ENCODE assay signal across 14 cellular contexts in the genomic region with DNA sequence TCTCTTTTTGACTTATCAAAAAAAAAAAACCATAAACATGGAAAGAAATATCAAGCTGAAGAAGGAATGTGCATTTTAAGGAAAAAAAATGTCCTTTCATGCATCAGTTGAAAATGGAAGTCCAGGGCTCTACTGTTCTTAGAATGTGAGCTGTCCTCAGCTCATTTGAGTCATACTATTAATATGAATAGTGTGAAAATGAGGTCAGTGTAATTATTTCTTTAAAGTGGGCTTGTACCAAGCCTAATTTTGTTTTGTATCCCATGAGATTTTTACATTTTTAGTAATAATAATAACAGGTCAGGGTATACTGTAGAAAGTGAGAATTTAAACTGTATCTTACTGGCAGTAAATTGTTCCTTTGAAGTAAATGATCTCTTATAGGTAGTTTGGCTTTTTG.
"Had no signal": no experiment of that assay in that cellular context is flagged by ENCODE, and none has a peak within 500 bp of the region (broad histone marks: within the 10 kb centered on the region; RNA-seq: fewer than 3 reads in every experiment).

No MANE protein-coding gene starts in this region.

- H3K27me3 ChIP-seq: foreskin keratinocyte had no signal

- FAIRE-seq: TTC549 had no signal

- DNase-seq: activated B cell treated with CpG ODN at 0.5 μM for 24 hours; activated CD4-positive, alpha-beta T cell treated with anti-CD3 and anti-CD28 coated beads for 48 hours; activated CD8-positive, alpha-beta memory T cell treated with anti-CD3 and anti-CD28 coated beads, Interleukin-2, amount 50 U/mL, for 4 hours; activated CD8-positive, alpha-beta T cell treated with anti-CD3 and anti-CD28 coated beads for 36 hours; activated gamma-delta T cell treated with Interleukin-2 at 50 U/mL for 16 hours; activated naive CD8-positive, alpha-beta T cell treated with anti-CD3 and anti-CD28 coated beads for 36 hours; effector memory CD4-positive, alpha-beta T cell; foreskin keratinocyte; head of caudate nucleus; immature natural killer cell; posterior cingulate gyrus had no signal

- H3K4me1 ChIP-seq: foreskin keratinocyte had no signal

- ATAC-seq: activated CD8-positive, alpha-beta T cell treated with anti-CD3 and anti-CD28 coated beads for 36 hours; foreskin keratinocyte; natural killer cell treated with Interleukin-12 subunit alpha and Interleukin-12 subunit beta and Interleukin-15 and Interleukin-18, amount 100 ng/mL, for 72 hours; stimulated activated effector memory CD8-positive, alpha-beta T cell treated with anti-CD3 and anti-CD28 coated beads, Interleukin-12 subunit alpha, Interleukin-12 subunit beta, amount 100 ng/mL, for 72 hours had no signal

- H3K27ac ChIP-seq: foreskin keratinocyte had no signal
